ENCODE assay signal across 8 cellular contexts in genomic region chr6:46781478-46782378, GRCh38. TPM values are rescaled to one million over a fixed set of nuclear protein-coding genes. Genes with fewer than 3 reads are reported as not detected.
A peak's percentile ranks its signal among the peaks of the same experiment; 100 is the strongest.
DNase-seq lines count a peak whose midpoint lies in the region; ATAC-seq and TF ChIP-seq lines count a peak whose summit lies in the region.

No MANE protein-coding gene starts in this region.

- ATAC-seq in left cardiac atrium (peak in 1 of 2 donors; percentile 60), Right ventricle myocardium inferior (no peak), SK-N-SH treated with all-trans-retinoic acid at 6 μM for 48 hours (peak; percentile 83), HG02759 (IDR thresholded peaks at IDR 0.05; ENCODE audit: unreplicated experiment) (no peak)

- no peaks in the 10 kb centered on the region for H3K9me3 Mint-ChIP-seq in osteocyte (ENCODE audit: unreplicated experiment)

- peak; percentile 36 for DNase-seq in left cardiac atrium
- no peak for DNase-seq in Right ventricle myocardium inferior (ENCODE audit: missing footprints)
- DNase-seq in NCI-H1092 treated with DMSO at 0.1 percent for 48 hours (lab: John Stamatoyannopoulos, UW) = peak; percentile 62
- DNase-seq in fibroblast of peridontal ligament (ENCODE audit: extremely low read depth) = peak; percentile 69
- no peak for DNase-seq in osteocyte (ENCODE audit: extremely low spot score, unreplicated experiment)
- DNase-seq in GM19240 (ENCODE audit: insufficient read length, low spot score) = no peak

- peaks cover 10% of the 10 kb centered on the region for H3K27me3 Mint-ChIP-seq in osteocyte (ENCODE audit: unreplicated experiment)

- no peak overlapping the region for H3K4me3 Mint-ChIP-seq in osteocyte (ENCODE audit: unreplicated experiment)

- peak; percentile 82 for TF ChIP-seq CTCF in osteocyte (IDR thresholded peaks at IDR 0.05)

- H3K36me3 Mint-ChIP-seq in osteocyte (ENCODE audit: unreplicated experiment) = no peaks in the 10 kb centered on the region

- no peak overlapping the region for H3K27ac Mint-ChIP-seq in osteocyte (ENCODE audit: unreplicated experiment)

- H3K4me1 Mint-ChIP-seq in osteocyte (ENCODE audit: unreplicated experiment) = no peaks in the 10 kb centered on the region

- intact Hi-C loops in left cardiac atrium (cut with DNase I) (loop anchor here (5.0 to 10.0 kb wide), 2 partner anchors 74 to 77 kb away; no protein-coding TSS in a partner anchor), Right ventricle myocardium inferior (cut with DNase I) (loop anchor here (10.0 kb wide), 1 partner anchor 77 kb away; no protein-coding TSS in a partner anchor)

TF ChIP-seq in SK-N-SH treated with all-trans-retinoic acid at 6 μM for 48 hours, 23 proteins besides CTCF, POLR2A, EP300 and RAD21:
- TF ChIP-seq ZC3H10 (CRISPR knock-in tag; IDR thresholded peaks at IDR 0.05) = no peak
- TF ChIP-seq ZNF565 (CRISPR knock-in tag; conservative IDR thresholded peaks at IDR 0.05; ENCODE audit: low read depth) = no peak
- TF ChIP-seq ISL1 (CRISPR knock-in tag; IDR thresholded peaks at IDR 0.05) = no peak
- no peak for TF ChIP-seq CSRNP3 (CRISPR knock-in tag; IDR thresholded peaks at IDR 0.05)
- TF ChIP-seq PATZ1 (CRISPR knock-in tag; IDR thresholded peaks at IDR 0.05; ENCODE audit: borderline replicate concordance) = no peak
- TF ChIP-seq CSDC2 (CRISPR knock-in tag; IDR thresholded peaks at IDR 0.05) = no peak
- no peak for TF ChIP-seq RARB (CRISPR knock-in tag; IDR thresholded peaks at IDR 0.05)
- TF ChIP-seq TSHZ2 (CRISPR knock-in tag; IDR thresholded peaks at IDR 0.05) = no peak
- no peak for TF ChIP-seq TOX (CRISPR knock-in tag; IDR thresholded peaks at IDR 0.05; ENCODE audit: borderline replicate concordance)
- TF ChIP-seq ZNF70 (CRISPR knock-in tag; IDR thresholded peaks at IDR 0.05) = no peak
- TF ChIP-seq CREB5 (CRISPR knock-in tag; IDR thresholded peaks at IDR 0.05; ENCODE audit: low read depth) = no peak
- TF ChIP-seq BACH2 (CRISPR knock-in tag; IDR thresholded peaks at IDR 0.05; ENCODE audit: borderline replicate concordance) = no peak
- no peak for TF ChIP-seq GLIS3 (CRISPR knock-in tag; IDR thresholded peaks at IDR 0.05)
- no peak for TF ChIP-seq PPARA (CRISPR knock-in tag; IDR thresholded peaks at IDR 0.05; ENCODE audit: borderline replicate concordance)
- no peak for TF ChIP-seq SNAI2 (CRISPR knock-in tag; IDR thresholded peaks at IDR 0.05)
- TF ChIP-seq TCF4 (CRISPR knock-in tag; IDR thresholded peaks at IDR 0.05; ENCODE audit: borderline replicate concordance) = no peak
- TF ChIP-seq ZNF8 (CRISPR knock-in tag; IDR thresholded peaks at IDR 0.05) = no peak
- TF ChIP-seq ARNTL (CRISPR knock-in tag; IDR thresholded peaks at IDR 0.05; ENCODE audit: borderline replicate concordance, low read depth) = no peak
- TF ChIP-seq ESRRG (CRISPR knock-in tag; IDR thresholded peaks at IDR 0.05) = no peak
- no peak for TF ChIP-seq POU6F1 (CRISPR knock-in tag; IDR thresholded peaks at IDR 0.05; ENCODE audit: borderline replicate concordance, low read depth)

RNA-seq across cellular contexts. Expression of gene MEP1A, which starts 11.5 kb away (rescaled TPM):
- total RNA-seq in left cardiac atrium (not detected), Right ventricle myocardium inferior (not detected), osteocyte (not detected in 2 replicates)

RNA-seq across cellular contexts. Expression of gene ANKRD66, which starts 35.0 kb away (rescaled TPM):
- total RNA-seq in left cardiac atrium (not detected), Right ventricle myocardium inferior (not detected), osteocyte (not detected in 2 replicates)

RNA-seq across cellular contexts. Expression of gene PLA2G7, which starts 46.6 kb away (rescaled TPM):
- total RNA-seq in left cardiac atrium = under 1 TPM; 0.32 to 0.55 TPM
- total RNA-seq in Right ventricle myocardium inferior = 0.14 TPM
- not detected in 2 replicates for total RNA-seq in osteocyte

Comparison
In these comparisons a context has a peak if more than half of its experiments do, and no peak if none do; other contexts are left out.
1. DNase-seq: peak in left cardiac atrium (single experiment), NCI-H1092 treated with DMSO at 0.1 percent for 48 hours (single experiment) and fibroblast of peridontal ligament (single experiment); none in Right ventricle myocardium inferior (single experiment), osteocyte (single experiment) and GM19240 (single experiment).